In the genomic region with DNA sequence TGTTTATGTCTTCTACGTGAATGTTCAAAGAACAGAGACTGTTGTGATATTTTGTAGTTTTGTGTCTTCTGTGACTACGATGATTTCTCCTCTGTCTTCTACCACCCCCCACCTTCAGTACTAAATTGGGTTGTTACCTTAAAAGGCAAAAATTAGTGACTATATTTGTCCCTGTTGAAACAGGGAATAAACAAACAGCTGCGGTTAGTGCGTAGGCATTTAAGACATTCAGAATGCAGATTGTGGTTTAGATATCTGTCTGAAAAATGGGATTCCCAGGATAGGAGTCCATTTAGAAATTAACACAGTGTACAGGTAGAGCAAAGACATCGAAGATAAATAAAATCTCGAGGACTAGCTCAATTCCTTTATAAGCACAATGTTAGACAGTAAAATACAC, we compare ENCODE assay signal across 1 cellular context.
TF ChIP-seq lines count a peak whose summit lies in the region.

No MANE protein-coding gene starts in this region.

TF ChIP-seq in K562, 482 proteins besides CTCF, POLR2A, EP300 and RAD21:
- no peak for TF ChIP-seq SRSF1 (IDR thresholded peaks at IDR 0.05; ENCODE audit: low read depth, low read length)
- 0 out of 2 replicates have a peak, but pooled peaks have one; percentile 14 for TF ChIP-seq SMARCE1 (IDR thresholded peaks at IDR 0.05)
- TF ChIP-seq FOSL1 (tag; conservative IDR thresholded peaks at IDR 0.05): peak; percentile 49; the same call in 1 of the 2 replicates
- TF ChIP-seq ESRRA (IDR thresholded peaks at IDR 0.05; ENCODE audit: borderline replicate concordance, low read depth): peak; percentile 64; the same call in 1 of the 2 replicates
- TF ChIP-seq MEF2D (tag; conservative IDR thresholded peaks at IDR 0.05; ENCODE audit: low read depth): peak; percentile 62; the same call in 1 of the 2 replicates
- peak; percentile 57; the same call in 1 of the 2 replicates for TF ChIP-seq TEAD4 (IDR thresholded peaks at IDR 0.05; ENCODE audit: low read length)
- no peak for TF ChIP-seq TEAD4 (CRISPR knock-in tag; IDR thresholded peaks at IDR 0.05; ENCODE audit: borderline replicate concordance)
- TF ChIP-seq MCM7 (IDR thresholded peaks at IDR 0.05): no peak
- TF ChIP-seq SRF (CRISPR knock-in tag; IDR thresholded peaks at IDR 0.05): peak in 1 of 2 experiments; percentile 93; a peak in 3 of 4 replicates
- 0 out of 4 replicates have a peak, but pooled peaks of 1 of the 2 experiments have one; percentile 61 for TF ChIP-seq TEAD1 (CRISPR knock-in tag; IDR thresholded peaks at IDR 0.05)
- no peak for TF ChIP-seq CC2D1A (IDR thresholded peaks at IDR 0.05)
- TF ChIP-seq, protein P1, sequence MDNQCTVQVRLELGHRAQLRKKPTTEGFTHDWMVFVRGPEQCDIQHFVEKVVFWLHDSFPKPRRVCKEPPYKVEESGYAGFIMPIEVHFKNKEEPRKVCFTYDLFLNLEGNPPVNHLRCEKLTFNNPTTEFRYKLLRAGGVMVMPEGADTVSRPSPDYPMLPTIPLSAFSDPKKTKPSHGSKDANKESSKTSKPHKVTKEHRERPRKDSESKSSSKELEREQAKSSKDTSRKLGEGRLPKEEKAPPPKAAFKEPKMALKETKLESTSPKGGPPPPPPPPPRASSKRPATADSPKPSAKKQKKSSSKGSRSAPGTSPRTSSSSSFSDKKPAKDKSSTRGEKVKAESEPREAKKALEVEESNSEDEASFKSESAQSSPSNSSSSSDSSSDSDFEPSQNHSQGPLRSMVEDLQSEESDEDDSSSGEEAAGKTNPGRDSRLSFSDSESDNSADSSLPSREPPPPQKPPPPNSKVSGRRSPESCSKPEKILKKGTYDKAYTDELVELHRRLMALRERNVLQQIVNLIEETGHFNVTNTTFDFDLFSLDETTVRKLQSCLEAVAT (IDR thresholded peaks at IDR 0.05): 0 out of 4 replicates have a peak, but pooled peaks of 1 of the 2 experiments have one; percentile 34
- TF ChIP-seq SOX6 (IDR thresholded peaks at IDR 0.05): peak; percentile 18; the same call in 1 of the 2 replicates
- no peak for TF ChIP-seq NBN (IDR thresholded peaks at IDR 0.05; ENCODE audit: low read depth)
